Comparison of ENCODE assay signal across 8 cellular contexts in genomic region chr5:176658007-176658599, GRCh38. TPM values are rescaled to one million over a fixed set of nuclear protein-coding genes. Genes with fewer than 3 reads are reported as not detected.
A peak's percentile ranks its signal among the peaks of the same experiment; 100 is the strongest.
DNase-seq lines count a peak whose midpoint lies in the region; ATAC-seq and TF ChIP-seq lines count a peak whose summit lies in the region.

No MANE protein-coding gene starts in this region.

- no peak for TF ChIP-seq POLR2A in upper lobe of left lung (IDR thresholded peaks at IDR 0.05)

- no peak overlapping the region for H3K27ac ChIP-seq in RWPE2 (ENCODE audit: poor library complexity, severe bottlenecking)
- peak overlapping the region in 1 of 4 donors; percentile 48 for H3K27ac ChIP-seq in upper lobe of left lung

- H3K4me1 ChIP-seq in RWPE2 (ENCODE audit: insufficient read depth, poor library complexity, severe bottlenecking) (no peaks in the 10 kb centered on the region), upper lobe of left lung (peaks cover 14 to 26% (median 16%) of the 10 kb centered on the region in 4 donors)

- no peak for TF ChIP-seq EP300 in upper lobe of left lung (IDR thresholded peaks at IDR 0.05)

- peak; percentile 96 for TF ChIP-seq CTCF in RWPE2 (IDR thresholded peaks at IDR 0.05; ENCODE audit: poor library complexity, severe bottlenecking)
- peak; percentile 88 for TF ChIP-seq CTCF in fibroblast of villous mesenchyme (IDR thresholded peaks at IDR 0.05; ENCODE audit: insufficient read depth, low read depth, low read length)
- TF ChIP-seq CTCF in omental fat pad (IDR thresholded peaks at IDR 0.05): no peak
- TF ChIP-seq CTCF in upper lobe of left lung (IDR thresholded peaks at IDR 0.05): peak; percentile 63 to 78 (median 69)

- 61 to 67% methylated on average over 10 to 13 of the region's 14 CpGs for WGBS in upper lobe of left lung, 2 donors

- no peaks in the 10 kb centered on the region for H3K27me3 ChIP-seq in RWPE2 (ENCODE audit: insufficient read depth, poor library complexity, severe bottlenecking)
- H3K27me3 ChIP-seq in upper lobe of left lung: no peaks in the 10 kb centered on the region

- DNase-seq in AG08396 (ENCODE audit: low spot score) (peak; percentile 78), HuH-7 (ENCODE audit: low spot score) (peak; percentile 92), RWPE2 (ENCODE audit: low spot score) (no peak), fibroblast of villous mesenchyme (ENCODE audit: low read depth) (peak; percentile 61), omental fat pad (ENCODE audit: low spot score) (no peak), upper lobe of left lung (peak in 1 of 2 donors; percentile 71)
- peak; percentile 44 for DNase-seq in activated effector memory CD4-positive, alpha-beta T cell treated with Interleukin-2 at 50 U/mL for 16 hours

- no peaks in the 10 kb centered on the region for H3K9me3 ChIP-seq in RWPE2 (ENCODE audit: severe bottlenecking)
- no peaks in the 10 kb centered on the region for H3K9me3 ChIP-seq in upper lobe of left lung

- ATAC-seq in GM18511 (IDR thresholded peaks at IDR 0.05; ENCODE audit: unreplicated experiment): peak; percentile 58
- peak; percentile 75 for ATAC-seq in RWPE2 (ENCODE audit: low read depth)
- peak; percentile 78 for ATAC-seq in omental fat pad (ENCODE audit: low FRiP score)
- peak; percentile 73 to 85 for ATAC-seq in upper lobe of left lung (ENCODE audit: low FRiP score in 2 of 2)

- H3K4me3 ChIP-seq in RWPE2 (ENCODE audit: severe bottlenecking) (no peak overlapping the region), fibroblast of villous mesenchyme (ENCODE audit: low read depth, low read length) (no peak overlapping the region), upper lobe of left lung (no peak overlapping the region)

- H3K36me3 ChIP-seq in RWPE2 (ENCODE audit: low read depth): peaks cover 7% of the 10 kb centered on the region; the same call in 1 of the 2 replicates
- H3K36me3 ChIP-seq in upper lobe of left lung: peaks cover 0 to 46% (median 27%) of the 10 kb centered on the region in 4 donors

RNA-seq across cellular contexts. Expression of gene TSPAN17, which starts 10.8 kb away (rescaled TPM):
- 34.5 and 38.0 TPM in 2 replicates for total RNA-seq in fibroblast of villous mesenchyme
- 10 to 100 TPM in 3 of 4 donors, 1 to 10 TPM in 1; 8.9 to 16.9 (median 15.1) TPM for total RNA-seq in omental fat pad
- total RNA-seq in upper lobe of left lung: 10 to 100 TPM; 20.1 to 36.8 (median 25.6) TPM

RNA-seq across cellular contexts. Expression of gene EIF4E1B, which starts 27.6 kb away (rescaled TPM):
- total RNA-seq in fibroblast of villous mesenchyme: not detected in 2 replicates
- total RNA-seq in omental fat pad: not detected
- total RNA-seq in upper lobe of left lung: not detected

RNA-seq across cellular contexts. Expression of gene SNCB, which starts 27.8 kb away (rescaled TPM):
- total RNA-seq in fibroblast of villous mesenchyme (not detected in 2 replicates), omental fat pad (not detected), upper lobe of left lung (not detected)

RNA-seq across cellular contexts. Expression of gene GPRIN1, which starts 48.1 kb away (rescaled TPM):
- 2.6 and 3.5 TPM in 2 replicates for total RNA-seq in fibroblast of villous mesenchyme
- 1 to 10 TPM in 2 of 4 donors, under 1 TPM in 2; 0.37 to 1.9 (median 0.90) TPM for total RNA-seq in omental fat pad
- total RNA-seq in upper lobe of left lung: 1 to 10 TPM in 3 of 6 donors, under 1 TPM in 3; under 0.01 to 4.0 (median 1.3) TPM

Comparison
In these comparisons a context has a peak if more than half of its experiments do, and no peak if none do; other contexts are left out.
1. DNase-seq: peak in AG08396 (single experiment), HuH-7 (single experiment), activated effector memory CD4-positive, alpha-beta T cell treated with Interleukin-2 at 50 U/mL for 16 hours (single experiment) and fibroblast of villous mesenchyme (single experiment); none in RWPE2 (single experiment) and omental fat pad (single experiment).
2. CTCF ChIP-seq: peak in RWPE2 (single experiment), fibroblast of villous mesenchyme (single experiment) and upper lobe of left lung (6 of 6); none in omental fat pad (0 of 3).
3. Peak in every context shown above with its lines, with median percentiles within 50 percentile points of each other: ATAC-seq.